In genomic region chr10:86160890-86161585, GRCh38 we compare ENCODE assay signal across 1 cellular context.
TF ChIP-seq lines count a peak whose summit lies in the region.

No MANE protein-coding gene starts in this region.

TF ChIP-seq in HCT116, 20 proteins besides CTCF, POLR2A, EP300 and RAD21:
- TF ChIP-seq ZNF274 (IDR thresholded peaks at IDR 0.05; ENCODE audit: low read depth, low read length) = no peak
- TF ChIP-seq, protein P1, sequence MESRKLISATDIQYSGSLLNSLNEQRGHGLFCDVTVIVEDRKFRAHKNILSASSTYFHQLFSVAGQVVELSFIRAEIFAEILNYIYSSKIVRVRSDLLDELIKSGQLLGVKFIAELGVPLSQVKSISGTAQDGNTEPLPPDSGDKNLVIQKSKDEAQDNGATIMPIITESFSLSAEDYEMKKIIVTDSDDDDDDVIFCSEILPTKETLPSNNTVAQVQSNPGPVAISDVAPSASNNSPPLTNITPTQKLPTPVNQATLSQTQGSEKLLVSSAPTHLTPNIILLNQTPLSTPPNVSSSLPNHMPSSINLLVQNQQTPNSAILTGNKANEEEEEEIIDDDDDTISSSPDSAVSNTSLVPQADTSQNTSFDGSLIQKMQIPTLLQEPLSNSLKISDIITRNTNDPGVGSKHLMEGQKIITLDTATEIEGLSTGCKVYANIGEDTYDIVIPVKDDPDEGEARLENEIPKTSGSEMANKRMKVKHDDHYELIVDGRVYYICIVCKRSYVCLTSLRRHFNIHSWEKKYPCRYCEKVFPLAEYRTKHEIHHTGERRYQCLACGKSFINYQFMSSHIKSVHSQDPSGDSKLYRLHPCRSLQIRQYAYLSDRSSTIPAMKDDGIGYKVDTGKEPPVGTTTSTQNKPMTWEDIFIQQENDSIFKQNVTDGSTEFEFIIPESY (IDR thresholded peaks at IDR 0.05; ENCODE audit: extremely low read depth, insufficient replicate concordance, low read length) = no peak
- TF ChIP-seq EZH2 (IDR thresholded peaks at IDR 0.05) = no peak
- no peak for TF ChIP-seq POLR2AphosphoS5 (IDR thresholded peaks at IDR 0.05; ENCODE audit: low read depth, low read length)
- no peak for TF ChIP-seq ELF1 (IDR thresholded peaks at IDR 0.05; ENCODE audit: borderline replicate concordance, low read depth)
- no peak for TF ChIP-seq SIN3A (IDR thresholded peaks at IDR 0.05; ENCODE audit: low read depth)
- TF ChIP-seq REST (IDR thresholded peaks at IDR 0.05; ENCODE audit: low read depth) = no peak
- TF ChIP-seq JUND (IDR thresholded peaks at IDR 0.05) = no peak
- TF ChIP-seq, protein P2, sequence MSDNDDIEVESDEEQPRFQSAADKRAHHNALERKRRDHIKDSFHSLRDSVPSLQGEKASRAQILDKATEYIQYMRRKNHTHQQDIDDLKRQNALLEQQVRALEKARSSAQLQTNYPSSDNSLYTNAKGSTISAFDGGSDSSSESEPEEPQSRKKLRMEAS (IDR thresholded peaks at IDR 0.05) = no peak
- TF ChIP-seq SRF (IDR thresholded peaks at IDR 0.05; ENCODE audit: low read depth) = no peak
- TF ChIP-seq EZH2phosphoT487 (IDR thresholded peaks at IDR 0.05; ENCODE audit: borderline replicate concordance) = no peak
- TF ChIP-seq TCF7L2 (IDR thresholded peaks at IDR 0.05; ENCODE audit: borderline replicate concordance, extremely low read depth, insufficient read depth, insufficient read length) = no peak
- TF ChIP-seq FOSL1 (IDR thresholded peaks at IDR 0.05; ENCODE audit: low read depth) = no peak
- no peak for TF ChIP-seq ZFX (IDR thresholded peaks at IDR 0.05)
